In genomic region chr6:35496036-35496850, GRCh38 we compare ENCODE assay signal across 1 cellular context.
TF ChIP-seq lines count a peak whose summit lies in the region.

No MANE protein-coding gene starts in this region.

TF ChIP-seq in HepG2, 621 proteins besides CTCF, POLR2A, EP300 and RAD21 (continued from another document and continues in another):
- TF ChIP-seq NFAT5 (CRISPR knock-in tag; IDR thresholded peaks at IDR 0.05) = no peak
- no peak for TF ChIP-seq E2F2 (CRISPR knock-in tag; IDR thresholded peaks at IDR 0.05; ENCODE audit: borderline replicate concordance)
- TF ChIP-seq KDM4B (CRISPR knock-in tag; IDR thresholded peaks at IDR 0.05) = no peak
- TF ChIP-seq HDAC2 (CRISPR knock-in tag; IDR thresholded peaks at IDR 0.05) = no peak
- TF ChIP-seq MAFF (IDR thresholded peaks at IDR 0.05; ENCODE audit: low read depth, low read length) = no peak
- TF ChIP-seq KAT2B (IDR thresholded peaks at IDR 0.05; ENCODE audit: borderline replicate concordance, low read depth, low read length) = no peak
- 0 out of 2 replicates have a peak, but pooled peaks have one; percentile 24 for TF ChIP-seq ZNF816 (CRISPR knock-in tag; IDR thresholded peaks at IDR 0.05; ENCODE audit: borderline replicate concordance)
- TF ChIP-seq TFE3 (CRISPR knock-in tag; IDR thresholded peaks at IDR 0.05) = no peak
- TF ChIP-seq ZBTB20 (CRISPR knock-in tag; IDR thresholded peaks at IDR 0.05; ENCODE audit: borderline replicate concordance, low read depth) = no peak
- TF ChIP-seq MTA3 (CRISPR knock-in tag; IDR thresholded peaks at IDR 0.05) = no peak
- TF ChIP-seq KDM5B (CRISPR knock-in tag; IDR thresholded peaks at IDR 0.05; ENCODE audit: borderline replicate concordance) = peak; percentile 51; the same call in 1 of the 2 replicates
- no peak for TF ChIP-seq NFE2L2 (IDR thresholded peaks at IDR 0.05; ENCODE audit: low read length)
- no peak for TF ChIP-seq HOXA5 (CRISPR knock-in tag; IDR thresholded peaks at IDR 0.05)
- TF ChIP-seq MTA1 (CRISPR knock-in tag; IDR thresholded peaks at IDR 0.05; ENCODE audit: borderline replicate concordance) = no peak
- TF ChIP-seq KLF16 (CRISPR knock-in tag; IDR thresholded peaks at IDR 0.05) = no peak
- no peak for TF ChIP-seq JDP2 (CRISPR knock-in tag; IDR thresholded peaks at IDR 0.05; ENCODE audit: borderline replicate concordance)
- TF ChIP-seq ZNF597 (CRISPR knock-in tag; IDR thresholded peaks at IDR 0.05) = no peak
- no peak for TF ChIP-seq FOXP4 (CRISPR knock-in tag; IDR thresholded peaks at IDR 0.05)
- no peak for TF ChIP-seq ZNF33A (CRISPR knock-in tag; IDR thresholded peaks at IDR 0.05; ENCODE audit: borderline replicate concordance)
- TF ChIP-seq ZNF337 (CRISPR knock-in tag; IDR thresholded peaks at IDR 0.05; ENCODE audit: borderline replicate concordance, low read depth) = no peak
- TF ChIP-seq ZBTB49 (CRISPR knock-in tag; IDR thresholded peaks at IDR 0.05; ENCODE audit: borderline replicate concordance) = no peak
- no peak for TF ChIP-seq ZSCAN22 (CRISPR knock-in tag; IDR thresholded peaks at IDR 0.05)
- TF ChIP-seq MEIS1 (CRISPR knock-in tag; IDR thresholded peaks at IDR 0.05; ENCODE audit: borderline replicate concordance) = no peak
- no peak for TF ChIP-seq KLF13 (CRISPR knock-in tag; IDR thresholded peaks at IDR 0.05)
- no peak for TF ChIP-seq ZEB1 (IDR thresholded peaks at IDR 0.05; ENCODE audit: insufficient replicate concordance, low read depth)
- TF ChIP-seq ZSCAN29 (CRISPR knock-in tag; conservative IDR thresholded peaks at IDR 0.05) = no peak
- no peak for TF ChIP-seq JARID2 (CRISPR knock-in tag; IDR thresholded peaks at IDR 0.05; ENCODE audit: insufficient replicate concordance)
- TF ChIP-seq SAFB2 (CRISPR knock-in tag; IDR thresholded peaks at IDR 0.05; ENCODE audit: borderline replicate concordance, low read depth) = peak; percentile 50; the same call in 1 of the 2 replicates
- no peak for TF ChIP-seq HNRNPL (IDR thresholded peaks at IDR 0.05; ENCODE audit: low read depth, low read length)
- TF ChIP-seq BATF2 (CRISPR knock-in tag; IDR thresholded peaks at IDR 0.05) = no peak
- no peak for TF ChIP-seq ZNF850 (CRISPR knock-in tag; conservative IDR thresholded peaks at IDR 0.05)
- TF ChIP-seq MXD1 (CRISPR knock-in tag; IDR thresholded peaks at IDR 0.05) = no peak
- TF ChIP-seq CSRNP1 (CRISPR knock-in tag; IDR thresholded peaks at IDR 0.05) = no peak
- TF ChIP-seq MLLT10 (CRISPR knock-in tag; IDR thresholded peaks at IDR 0.05) = no peak
- no peak for TF ChIP-seq ZNF569 (CRISPR knock-in tag; IDR thresholded peaks at IDR 0.05; ENCODE audit: borderline replicate concordance)
- 0 out of 2 replicates have a peak, but pooled peaks have one; percentile 44 for TF ChIP-seq ZNF800 (CRISPR knock-in tag; IDR thresholded peaks at IDR 0.05)
